Comparison of ENCODE assay signal across 19 cellular contexts in the genomic region with DNA sequence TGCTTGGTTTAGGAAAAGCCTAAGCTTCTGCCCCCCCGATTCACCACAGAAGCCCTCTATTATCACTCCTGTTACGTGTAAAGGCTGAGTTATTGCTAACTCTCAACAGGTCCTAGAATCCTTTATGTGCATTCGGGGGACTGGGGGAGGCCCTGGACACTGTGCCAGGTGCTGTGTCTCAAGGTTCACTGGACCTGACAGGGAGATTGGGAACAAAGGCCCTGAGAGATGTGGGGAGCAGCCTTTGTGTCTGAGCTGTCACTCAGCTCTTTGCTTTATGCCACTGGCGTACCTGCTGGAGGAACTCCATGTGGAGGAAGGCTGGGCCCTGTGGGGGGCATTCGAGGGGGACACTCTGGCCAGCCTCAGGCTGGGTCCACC.
"Had no signal": no experiment of that assay in that cellular context is flagged by ENCODE, and none has a peak within 500 bp of the region (broad histone marks: within the 10 kb centered on the region; RNA-seq: fewer than 3 reads in every experiment).

No MANE protein-coding gene starts in this region.

- H3K4me3 ChIP-seq: cardiac muscle cell, gastrocnemius medialis, left lung, ovary, psoas muscle, spleen, upper lobe of right lung had no signal

- ATAC-seq: activated CD8-positive, alpha-beta T cell treated with anti-CD3 and anti-CD28 coated beads, Interleukin-2, amount 10 ng/mL, durations not matched to agents 7 days and 5 days; activated naive CD4-positive, alpha-beta T cell treated with anti-CD3 and anti-CD28 coated beads, Interleukin-2, amount 50 U/mL, for 72 hours; activated T-cell treated with anti-CD3 and anti-CD28 coated beads, Interleukin-2, amount 50 U/mL, for 72 hours; stimulated activated naive B cell treated with anti-CD40 and anti-IgM and Interleukin-4, amounts not matched to agents 10 μg/mL and 1 μg/mL and 100 μg/mL, for 72 hours had no signal

- H3K27me3 ChIP-seq: cardiac muscle cell, left lung, ovary, upper lobe of right lung had no signal

- H3K9me3 Mint-ChIP-seq: activated CD4-positive, alpha-beta T cell treated with anti-CD3 and anti-CD28 coated beads, Interleukin-2, amount 10 ng/mL, durations not matched to agents 7 days and 5 days had no signal

- H3K4me1 ChIP-seq: psoas muscle, spleen, upper lobe of right lung had no signal

- H3K4me1 Mint-ChIP-seq: endodermal cell; stimulated activated naive B cell treated with anti-CD40 and anti-IgM and Interleukin-4, amounts not matched to agents 10 μg/mL and 1 μg/mL and 100 μg/mL, for 72 hours had no signal

- H3K27ac ChIP-seq: cardiac muscle cell, epithelial cell of prostate, gastrocnemius medialis, left lung, ovary, psoas muscle, spleen, upper lobe of right lung had no signal

- H3K9me3 ChIP-seq: gastrocnemius medialis, ovary, psoas muscle, upper lobe of right lung had no signal

- H3K27ac Mint-ChIP-seq: activated CD4-positive, alpha-beta T cell treated with anti-CD3 and anti-CD28 coated beads, Interleukin-2, amount 10 ng/mL, durations not matched to agents 7 days and 5 days; activated CD8-positive, alpha-beta T cell treated with anti-CD3 and anti-CD28 coated beads, Interleukin-2, amount 10 ng/mL, durations not matched to agents 7 days and 5 days; activated naive CD4-positive, alpha-beta T cell treated with anti-CD3 and anti-CD28 coated beads, Interleukin-2, amount 50 U/mL, for 72 hours; activated T-cell treated with anti-CD3 and anti-CD28 coated beads, Interleukin-2, amount 50 U/mL, for 72 hours; endodermal cell; stimulated activated naive B cell treated with anti-CD40 and anti-IgM and Interleukin-4, amounts not matched to agents 10 μg/mL and 1 μg/mL and 100 μg/mL, for 72 hours had no signal

- DNase-seq: activated CD4-positive, alpha-beta T cell treated with anti-CD3 and anti-CD28 coated beads, Interleukin-2, amount 10 ng/mL, durations not matched to agents 7 days and 5 days; activated CD4-positive, CD25-positive, alpha-beta regulatory T cell; activated CD8-positive, alpha-beta memory T cell treated with anti-CD3 and anti-CD28 coated beads, Interleukin-2, amount 50 U/mL, for 4 hours; activated gamma-delta T cell treated with Interleukin-2 at 50 U/mL for 16 hours; activated T-cell treated with anti-CD3 and anti-CD28 coated beads, Interleukin-2, amount 50 U/mL, for 72 hours; endodermal cell; gastrocnemius medialis; left lung; mammary epithelial cell; spleen; stimulated activated CD4-positive, alpha-beta T cell treated with anti-CD3 and anti-CD28 coated beads, Interleukin-4, amount 100 ng/mL, for 4 hours; stimulated activated naive B cell treated with anti-CD40 and anti-IgM and Interleukin-4, amounts not matched to agents 10 μg/mL and 1 μg/mL and 100 μg/mL, for 72 hours; upper lobe of right lung had no signal

- H3K4me3 Mint-ChIP-seq: activated CD4-positive, alpha-beta T cell treated with anti-CD3 and anti-CD28 coated beads, Interleukin-2, amount 10 ng/mL, durations not matched to agents 7 days and 5 days; activated CD8-positive, alpha-beta T cell treated with anti-CD3 and anti-CD28 coated beads, Interleukin-2, amount 10 ng/mL, durations not matched to agents 7 days and 5 days; activated T-cell treated with anti-CD3 and anti-CD28 coated beads, Interleukin-2, amount 50 U/mL, for 72 hours; endodermal cell; stimulated activated naive B cell treated with anti-CD40 and anti-IgM and Interleukin-4, amounts not matched to agents 10 μg/mL and 1 μg/mL and 100 μg/mL, for 72 hours had no signal

- H3K36me3 ChIP-seq: cardiac muscle cell, gastrocnemius medialis, left lung, ovary, spleen, upper lobe of right lung had no signal
